5 cellular contexts compared by ENCODE assay signal in the genomic region with DNA sequence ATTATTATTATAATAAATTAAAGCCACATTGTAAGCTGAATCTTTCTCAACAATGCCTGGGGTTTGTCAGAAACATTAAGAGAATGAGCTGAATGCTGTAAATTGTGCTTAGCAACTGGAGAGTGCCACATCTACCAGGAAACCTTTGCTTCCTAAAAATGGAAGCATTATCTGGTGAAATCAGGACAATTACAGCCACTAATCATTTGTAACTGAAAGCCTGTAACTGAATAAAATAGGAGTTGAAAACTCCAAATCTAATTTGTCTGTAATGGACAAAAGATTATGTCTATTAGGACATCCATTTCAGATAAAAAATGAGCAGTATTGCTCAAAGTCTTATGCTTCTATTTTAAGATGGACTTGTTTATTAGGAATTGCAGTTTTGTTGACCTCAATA. TPM values are rescaled to one million over a fixed set of nuclear protein-coding genes. Genes with fewer than 3 reads are reported as not detected.
"Had no signal": no experiment of that assay in that cellular context is flagged by ENCODE, and none has a peak within 500 bp of the region (broad histone marks: within the 10 kb centered on the region; RNA-seq: fewer than 3 reads in every experiment).

No MANE protein-coding gene starts in this region.

- DNase-seq: H9, HCEC 1CT, IMR-90 had no signal

- ATAC-seq: GM23338, K562 had no signal

RNA-seq across cellular contexts. Expression of gene ENTPD3, which starts 45.3 kb away (rescaled TPM):
- polyA plus RNA-seq: IMR-90 had no signal
